ENCODE assay signal across 31 cellular contexts in genomic region chr2:235479604-235480003, GRCh38. TPM values are rescaled to one million over a fixed set of nuclear protein-coding genes. Genes with fewer than 3 reads are reported as not detected.
"Had no signal": no experiment of that assay in that cellular context is flagged by ENCODE, and none has a peak within 500 bp of the region (broad histone marks: within the 10 kb centered on the region; RNA-seq: fewer than 3 reads in every experiment).

No MANE protein-coding gene starts in this region.

- ATAC-seq: naive thymus-derived CD4-positive, alpha-beta T cell; natural killer cell; pancreas; psoas muscle; right cardiac atrium; sciatic nerve; stimulated activated memory B cell treated with anti-CD40 and anti-IgM and Interleukin-4, amounts not matched to agents 10 μg/mL and 1 μg/mL and 100 μg/mL, for 72 hours; stimulated activated naive CD8-positive, alpha-beta T cell treated with anti-CD3 and anti-CD28 coated beads, Interleukin-15, amount 100 ng/mL, for 72 hours; stimulated activated naive CD8-positive, alpha-beta T cell treated with anti-CD3 and anti-CD28 coated beads, Interleukin-15, Interleukin-2, amounts not matched to agents 100 U/mL and 50 U/mL, for 24 hours; upper lobe of right lung had no signal

- H3K9me3 ChIP-seq: neutrophil, pancreas, psoas muscle, testis, tibial artery, upper lobe of right lung, uterus had no signal

- H3K36me3 Mint-ChIP-seq: natural killer cell; neural progenitor cell; stimulated activated memory B cell treated with anti-CD40 and anti-IgM and Interleukin-4, amounts not matched to agents 10 μg/mL and 1 μg/mL and 100 μg/mL, for 72 hours; type B pancreatic cell had no signal

- H3K4me1 ChIP-seq: neural progenitor cell, psoas muscle, spleen, suprapubic skin, testis, tibial artery, upper lobe of right lung, uterus had no signal

- H3K4me3 ChIP-seq: neural progenitor cell, pancreas, psoas muscle, skin epidermis, smooth muscle cell, spleen, suprapubic skin, testis, tibial artery, transverse colon, upper lobe of right lung, uterus had no signal

- H3K4me2 ChIP-seq: neural progenitor cell, smooth muscle cell had no signal

- H3K9ac ChIP-seq: neural progenitor cell had no signal

- H3K4me3 Mint-ChIP-seq: naive thymus-derived CD4-positive, alpha-beta T cell; natural killer cell; nephron; neural progenitor cell; stimulated activated memory B cell treated with anti-CD40 and anti-IgM and Interleukin-4, amounts not matched to agents 10 μg/mL and 1 μg/mL and 100 μg/mL, for 72 hours; stimulated activated naive CD8-positive, alpha-beta T cell treated with anti-CD3 and anti-CD28 coated beads, Interleukin-15, amount 100 ng/mL, for 72 hours; type B pancreatic cell had no signal

- H3K27ac ChIP-seq: neural progenitor cell, neutrophil, pancreas, psoas muscle, skin epidermis, spleen, suprapubic skin, testis, tibial artery, transverse colon, upper lobe of right lung, uterus had no signal

- H3K36me3 ChIP-seq: neural progenitor cell, neutrophil, pancreas, spleen, suprapubic skin, tibial artery, transverse colon, upper lobe of right lung, uterus had no signal

- H3K27me3 Mint-ChIP-seq: stimulated activated memory B cell treated with anti-CD40 and anti-IgM and Interleukin-4, amounts not matched to agents 10 μg/mL and 1 μg/mL and 100 μg/mL, for 72 hours; type B pancreatic cell had no signal

- H3K27ac Mint-ChIP-seq: naive thymus-derived CD4-positive, alpha-beta T cell; natural killer cell; nephron; neural progenitor cell; progenitor cell of endocrine pancreas; stimulated activated memory B cell treated with anti-CD40 and anti-IgM and Interleukin-4, amounts not matched to agents 10 μg/mL and 1 μg/mL and 100 μg/mL, for 72 hours; stimulated activated naive CD8-positive, alpha-beta T cell treated with anti-CD3 and anti-CD28 coated beads, Interleukin-15, amount 100 ng/mL, for 72 hours; type B pancreatic cell had no signal

- H3K4me1 Mint-ChIP-seq: naive thymus-derived CD4-positive, alpha-beta T cell; natural killer cell; nephron; neural progenitor cell; stimulated activated memory B cell treated with anti-CD40 and anti-IgM and Interleukin-4, amounts not matched to agents 10 μg/mL and 1 μg/mL and 100 μg/mL, for 72 hours; stimulated activated naive CD8-positive, alpha-beta T cell treated with anti-CD3 and anti-CD28 coated beads, Interleukin-15, amount 100 ng/mL, for 72 hours had no signal

- H2AFZ ChIP-seq: neural progenitor cell had no signal

- DNase-seq: naive thymus-derived CD4-positive, alpha-beta T cell; natural killer cell; nucleus accumbens; pancreas; psoas muscle; right cardiac atrium; spleen; stimulated activated CD4-positive, alpha-beta T cell treated with anti-CD3 and anti-CD28 coated beads, Interleukin-12 subunit alpha, Interleukin-12 subunit beta, amount 100 ng/mL, for 4 hours; stimulated activated CD4-positive, alpha-beta T cell treated with anti-CD3 and anti-CD28 coated beads, Interleukin-1b, Interleukin-23, amount 100 ng/mL, for 48 hours; stimulated activated CD4-positive, alpha-beta T cell treated with anti-CD3 and anti-CD28 coated beads, Interleukin-4, amount 100 ng/mL, for 1 hour; stimulated activated CD4-positive, alpha-beta T cell treated with anti-CD3 and anti-CD28 coated beads, Interleukin-4, amount 100 ng/mL, for 4 hours; stimulated activated CD8-positive, alpha-beta memory T cell treated with anti-CD3 and anti-CD28 coated beads, Interleukin-4, amount 100 ng/mL, for 48 hours; stimulated activated naive CD4-positive, alpha-beta T cell; stimulated activated naive CD8-positive, alpha-beta T cell treated with anti-CD3 and anti-CD28 coated beads, Interleukin-15, amount 100 ng/mL, for 72 hours; stimulated activated naive CD8-positive, alpha-beta T cell treated with anti-CD3 and anti-CD28 coated beads, Interleukin-15, Interleukin-2, amounts not matched to agents 100 U/mL and 50 U/mL, for 24 hours; substantia nigra; testis; tibial artery; transverse colon; upper lobe of right lung; uterus had no signal

- H3K27me3 ChIP-seq: neural progenitor cell, neutrophil, pancreas, suprapubic skin, testis, transverse colon, upper lobe of right lung, uterus had no signal

RNA-seq across cellular contexts. Expression of gene AGAP1, which starts 14.2 kb away (rescaled TPM):
- polyA plus RNA-seq: naive thymus-derived CD4-positive, alpha-beta T cell had no signal
